In the genomic region with DNA sequence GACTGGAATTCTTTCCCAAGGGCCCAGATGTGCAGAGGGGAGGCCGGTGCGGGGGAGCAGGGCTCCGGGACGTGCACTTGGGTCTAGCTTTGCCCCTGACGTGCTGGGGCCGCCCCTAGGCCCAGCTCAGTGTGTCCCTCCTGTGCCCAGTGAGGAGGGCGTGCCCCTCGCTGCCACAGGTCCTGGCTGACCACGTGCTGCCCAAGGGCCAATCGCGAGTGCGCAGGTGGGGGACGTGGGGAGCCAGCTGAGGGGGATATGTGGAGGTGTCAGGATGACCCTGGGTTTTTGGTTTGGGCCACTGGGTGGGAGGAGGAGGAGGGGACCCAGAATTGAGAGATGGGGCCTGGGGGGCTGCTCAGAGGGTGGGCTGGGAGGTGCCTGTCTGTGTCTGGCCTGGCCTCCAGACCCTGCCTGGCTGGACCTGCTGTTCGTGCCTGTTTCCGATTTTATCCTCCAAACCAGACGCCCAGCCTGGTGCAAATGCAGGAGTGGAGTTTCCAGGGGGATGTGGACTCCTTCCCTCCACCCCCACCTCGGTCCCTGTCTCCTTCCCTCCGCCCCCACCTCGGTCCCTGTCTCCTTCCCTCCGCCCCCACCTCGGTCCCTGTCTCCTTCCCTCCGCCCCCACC, we compare ENCODE assay signal across 1 cellular context.
A peak's percentile ranks its signal among the peaks of the same experiment; 100 is the strongest.
TF ChIP-seq lines count a peak whose summit lies in the region.

No MANE protein-coding gene starts in this region.

TF ChIP-seq in HEK293, 187 proteins besides CTCF, POLR2A, EP300 and RAD21 (continued from another document):
- peak; percentile 84 for TF ChIP-seq PRDM10 (tag by site-specific recombination; IDR thresholded peaks at IDR 0.05)
- no peak for TF ChIP-seq SALL2 (tag by site-specific recombination; IDR thresholded peaks at IDR 0.05; ENCODE audit: borderline replicate concordance)
- no peak for TF ChIP-seq ZNF585B (tag by site-specific recombination; IDR thresholded peaks at IDR 0.05)
- TF ChIP-seq ZBTB8A (tag by site-specific recombination; IDR thresholded peaks at IDR 0.05) = peak; percentile 62
- peak; percentile 99 for TF ChIP-seq SCRT2 (tag by site-specific recombination; IDR thresholded peaks at IDR 0.05)
- TF ChIP-seq, protein P1, sequence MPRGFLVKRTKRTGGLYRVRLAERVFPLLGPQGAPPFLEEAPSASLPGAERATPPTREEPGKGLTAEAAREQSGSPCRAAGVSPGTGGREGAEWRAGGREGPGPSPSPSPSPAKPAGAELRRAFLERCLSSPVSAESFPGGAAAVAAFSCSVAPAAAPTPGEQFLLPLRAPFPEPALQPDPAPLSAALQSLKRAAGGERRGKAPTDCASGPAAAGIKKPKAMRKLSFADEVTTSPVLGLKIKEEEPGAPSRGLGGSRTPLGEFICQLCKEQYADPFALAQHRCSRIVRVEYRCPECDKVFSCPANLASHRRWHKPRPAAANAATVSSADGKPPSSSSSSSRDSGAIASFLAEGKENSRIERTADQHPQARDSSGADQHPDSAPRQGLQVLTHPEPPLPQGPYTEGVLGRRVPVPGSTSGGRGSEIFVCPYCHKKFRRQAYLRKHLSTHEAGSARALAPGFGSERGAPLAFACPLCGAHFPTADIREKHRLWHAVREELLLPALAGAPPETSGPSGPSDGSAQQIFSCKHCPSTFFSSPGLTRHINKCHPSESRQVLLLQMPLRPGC (tag by site-specific recombination; IDR thresholded peaks at IDR 0.05) = no peak
- TF ChIP-seq, protein P2, sequence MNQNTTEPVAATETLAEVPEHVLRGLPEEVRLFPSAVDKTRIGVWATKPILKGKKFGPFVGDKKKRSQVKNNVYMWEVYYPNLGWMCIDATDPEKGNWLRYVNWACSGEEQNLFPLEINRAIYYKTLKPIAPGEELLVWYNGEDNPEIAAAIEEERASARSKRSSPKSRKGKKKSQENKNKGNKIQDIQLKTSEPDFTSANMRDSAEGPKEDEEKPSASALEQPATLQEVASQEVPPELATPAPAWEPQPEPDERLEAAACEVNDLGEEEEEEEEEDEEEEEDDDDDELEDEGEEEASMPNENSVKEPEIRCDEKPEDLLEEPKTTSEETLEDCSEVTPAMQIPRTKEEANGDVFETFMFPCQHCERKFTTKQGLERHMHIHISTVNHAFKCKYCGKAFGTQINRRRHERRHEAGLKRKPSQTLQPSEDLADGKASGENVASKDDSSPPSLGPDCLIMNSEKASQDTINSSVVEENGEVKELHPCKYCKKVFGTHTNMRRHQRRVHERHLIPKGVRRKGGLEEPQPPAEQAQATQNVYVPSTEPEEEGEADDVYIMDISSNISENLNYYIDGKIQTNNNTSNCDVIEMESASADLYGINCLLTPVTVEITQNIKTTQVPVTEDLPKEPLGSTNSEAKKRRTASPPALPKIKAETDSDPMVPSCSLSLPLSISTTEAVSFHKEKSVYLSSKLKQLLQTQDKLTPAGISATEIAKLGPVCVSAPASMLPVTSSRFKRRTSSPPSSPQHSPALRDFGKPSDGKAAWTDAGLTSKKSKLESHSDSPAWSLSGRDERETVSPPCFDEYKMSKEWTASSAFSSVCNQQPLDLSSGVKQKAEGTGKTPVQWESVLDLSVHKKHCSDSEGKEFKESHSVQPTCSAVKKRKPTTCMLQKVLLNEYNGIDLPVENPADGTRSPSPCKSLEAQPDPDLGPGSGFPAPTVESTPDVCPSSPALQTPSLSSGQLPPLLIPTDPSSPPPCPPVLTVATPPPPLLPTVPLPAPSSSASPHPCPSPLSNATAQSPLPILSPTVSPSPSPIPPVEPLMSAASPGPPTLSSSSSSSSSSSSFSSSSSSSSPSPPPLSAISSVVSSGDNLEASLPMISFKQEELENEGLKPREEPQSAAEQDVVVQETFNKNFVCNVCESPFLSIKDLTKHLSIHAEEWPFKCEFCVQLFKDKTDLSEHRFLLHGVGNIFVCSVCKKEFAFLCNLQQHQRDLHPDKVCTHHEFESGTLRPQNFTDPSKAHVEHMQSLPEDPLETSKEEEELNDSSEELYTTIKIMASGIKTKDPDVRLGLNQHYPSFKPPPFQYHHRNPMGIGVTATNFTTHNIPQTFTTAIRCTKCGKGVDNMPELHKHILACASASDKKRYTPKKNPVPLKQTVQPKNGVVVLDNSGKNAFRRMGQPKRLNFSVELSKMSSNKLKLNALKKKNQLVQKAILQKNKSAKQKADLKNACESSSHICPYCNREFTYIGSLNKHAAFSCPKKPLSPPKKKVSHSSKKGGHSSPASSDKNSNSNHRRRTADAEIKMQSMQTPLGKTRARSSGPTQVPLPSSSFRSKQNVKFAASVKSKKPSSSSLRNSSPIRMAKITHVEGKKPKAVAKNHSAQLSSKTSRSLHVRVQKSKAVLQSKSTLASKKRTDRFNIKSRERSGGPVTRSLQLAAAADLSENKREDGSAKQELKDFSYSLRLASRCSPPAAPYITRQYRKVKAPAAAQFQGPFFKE (tag by site-specific recombination; IDR thresholded peaks at IDR 0.05; ENCODE audit: borderline replicate concordance) = no peak
- peak; percentile 7; the same call in 1 of the 2 replicates for TF ChIP-seq GLIS2 (tag by site-specific recombination; IDR thresholded peaks at IDR 0.05)
- TF ChIP-seq ZNF600 (tag by site-specific recombination; IDR thresholded peaks at IDR 0.05) = peak; percentile 81
- TF ChIP-seq, protein P3, sequence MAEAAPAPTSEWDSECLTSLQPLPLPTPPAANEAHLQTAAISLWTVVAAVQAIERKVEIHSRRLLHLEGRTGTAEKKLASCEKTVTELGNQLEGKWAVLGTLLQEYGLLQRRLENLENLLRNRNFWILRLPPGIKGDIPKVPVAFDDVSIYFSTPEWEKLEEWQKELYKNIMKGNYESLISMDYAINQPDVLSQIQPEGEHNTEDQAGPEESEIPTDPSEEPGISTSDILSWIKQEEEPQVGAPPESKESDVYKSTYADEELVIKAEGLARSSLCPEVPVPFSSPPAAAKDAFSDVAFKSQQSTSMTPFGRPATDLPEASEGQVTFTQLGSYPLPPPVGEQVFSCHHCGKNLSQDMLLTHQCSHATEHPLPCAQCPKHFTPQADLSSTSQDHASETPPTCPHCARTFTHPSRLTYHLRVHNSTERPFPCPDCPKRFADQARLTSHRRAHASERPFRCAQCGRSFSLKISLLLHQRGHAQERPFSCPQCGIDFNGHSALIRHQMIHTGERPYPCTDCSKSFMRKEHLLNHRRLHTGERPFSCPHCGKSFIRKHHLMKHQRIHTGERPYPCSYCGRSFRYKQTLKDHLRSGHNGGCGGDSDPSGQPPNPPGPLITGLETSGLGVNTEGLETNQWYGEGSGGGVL (tag by site-specific recombination; IDR thresholded peaks at IDR 0.05) = peak; percentile 61
- peak; percentile 77 for TF ChIP-seq KLF1 (tag by site-specific recombination; IDR thresholded peaks at IDR 0.05)
- no peak for TF ChIP-seq ZNF513 (tag by site-specific recombination; IDR thresholded peaks at IDR 0.05)
- TF ChIP-seq, protein P4, sequence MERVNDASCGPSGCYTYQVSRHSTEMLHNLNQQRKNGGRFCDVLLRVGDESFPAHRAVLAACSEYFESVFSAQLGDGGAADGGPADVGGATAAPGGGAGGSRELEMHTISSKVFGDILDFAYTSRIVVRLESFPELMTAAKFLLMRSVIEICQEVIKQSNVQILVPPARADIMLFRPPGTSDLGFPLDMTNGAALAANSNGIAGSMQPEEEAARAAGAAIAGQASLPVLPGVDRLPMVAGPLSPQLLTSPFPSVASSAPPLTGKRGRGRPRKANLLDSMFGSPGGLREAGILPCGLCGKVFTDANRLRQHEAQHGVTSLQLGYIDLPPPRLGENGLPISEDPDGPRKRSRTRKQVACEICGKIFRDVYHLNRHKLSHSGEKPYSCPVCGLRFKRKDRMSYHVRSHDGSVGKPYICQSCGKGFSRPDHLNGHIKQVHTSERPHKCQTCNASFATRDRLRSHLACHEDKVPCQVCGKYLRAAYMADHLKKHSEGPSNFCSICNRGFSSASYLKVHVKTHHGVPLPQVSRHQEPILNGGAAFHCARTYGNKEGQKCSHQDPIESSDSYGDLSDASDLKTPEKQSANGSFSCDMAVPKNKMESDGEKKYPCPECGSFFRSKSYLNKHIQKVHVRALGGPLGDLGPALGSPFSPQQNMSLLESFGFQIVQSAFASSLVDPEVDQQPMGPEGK (tag by site-specific recombination; IDR thresholded peaks at IDR 0.05) = peak; percentile 98
- peak; percentile 73 for TF ChIP-seq ZNF335 (tag by site-specific recombination; conservative IDR thresholded peaks at IDR 0.05)
- peak; percentile 97 for TF ChIP-seq SCRT1 (tag by site-specific recombination; IDR thresholded peaks at IDR 0.05; ENCODE audit: borderline replicate concordance)
- peak; percentile 31 for TF ChIP-seq KLF9 (tag by site-specific recombination; IDR thresholded peaks at IDR 0.05; ENCODE audit: low read depth)
- TF ChIP-seq, protein P5, sequence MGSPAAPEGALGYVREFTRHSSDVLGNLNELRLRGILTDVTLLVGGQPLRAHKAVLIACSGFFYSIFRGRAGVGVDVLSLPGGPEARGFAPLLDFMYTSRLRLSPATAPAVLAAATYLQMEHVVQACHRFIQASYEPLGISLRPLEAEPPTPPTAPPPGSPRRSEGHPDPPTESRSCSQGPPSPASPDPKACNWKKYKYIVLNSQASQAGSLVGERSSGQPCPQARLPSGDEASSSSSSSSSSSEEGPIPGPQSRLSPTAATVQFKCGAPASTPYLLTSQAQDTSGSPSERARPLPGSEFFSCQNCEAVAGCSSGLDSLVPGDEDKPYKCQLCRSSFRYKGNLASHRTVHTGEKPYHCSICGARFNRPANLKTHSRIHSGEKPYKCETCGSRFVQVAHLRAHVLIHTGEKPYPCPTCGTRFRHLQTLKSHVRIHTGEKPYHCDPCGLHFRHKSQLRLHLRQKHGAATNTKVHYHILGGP (tag by site-specific recombination; IDR thresholded peaks at IDR 0.05) = no peak
- no peak for TF ChIP-seq ZNF555 (tag by site-specific recombination; conservative IDR thresholded peaks at IDR 0.05)
- peak; percentile 97 for TF ChIP-seq ZNF449 (tag by site-specific recombination; IDR thresholded peaks at IDR 0.05)
- TF ChIP-seq ZSCAN4 (tag by site-specific recombination; IDR thresholded peaks at IDR 0.05) = no peak
